In the genomic region with DNA sequence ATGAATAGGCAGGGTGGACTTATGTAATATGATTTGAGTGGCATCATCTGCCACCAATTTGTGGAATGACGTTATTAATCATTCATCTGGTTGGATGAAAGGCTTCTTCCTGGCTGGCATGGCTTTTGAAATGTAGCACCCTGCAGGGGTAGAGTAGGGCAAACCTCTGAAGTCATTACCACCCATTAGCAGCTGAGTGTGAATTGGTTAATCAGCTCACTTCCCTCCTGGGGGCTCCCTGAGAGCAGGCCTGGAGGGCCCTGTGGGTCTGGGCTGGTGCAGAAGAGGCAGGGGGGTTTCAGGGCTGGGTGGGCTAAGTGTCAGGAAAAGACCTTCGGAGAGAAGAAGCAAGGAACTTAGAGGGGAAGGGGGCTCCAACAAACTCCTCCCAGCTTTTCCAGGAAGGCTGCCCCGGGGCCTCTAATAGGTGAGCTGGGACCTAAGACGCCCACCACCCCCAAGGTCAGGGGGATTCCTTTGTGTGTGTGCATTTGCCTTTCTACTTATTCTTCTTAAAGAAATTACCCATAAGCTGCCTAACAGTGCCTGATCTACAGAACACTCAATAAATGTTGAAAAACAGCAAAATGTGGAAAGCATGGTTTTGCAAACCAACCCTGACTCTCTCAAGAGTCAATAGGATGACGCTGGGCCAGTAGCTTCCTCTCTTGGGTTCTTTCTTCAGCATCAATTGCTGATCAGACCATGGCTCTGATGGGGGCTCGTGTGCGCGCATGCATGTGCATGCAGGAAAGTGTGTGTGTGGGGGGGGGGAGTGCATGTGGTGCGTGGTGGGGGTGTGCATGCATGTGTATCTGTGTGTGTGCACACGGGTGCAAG, we compare ENCODE assay signal across 23 cellular contexts. TPM values are rescaled to one million over a fixed set of nuclear protein-coding genes. Genes with fewer than 3 reads are reported as not detected.
A peak's percentile ranks its signal among the peaks of the same experiment; 100 is the strongest.
DNase-seq lines count a peak whose midpoint lies in the region; ATAC-seq and TF ChIP-seq lines count a peak whose summit lies in the region.
"Had no signal": no experiment of that assay in that cellular context is flagged by ENCODE, and none has a peak within 500 bp of the region (broad histone marks: within the 10 kb centered on the region; RNA-seq: fewer than 3 reads in every experiment).

No MANE protein-coding gene starts in this region.

- no peak for TF ChIP-seq CTCF in endodermal cell (conservative IDR thresholded peaks at IDR 0.05)

- peak; percentile 24 for ATAC-seq in stimulated activated effector memory CD8-positive, alpha-beta T cell treated with anti-CD3 and anti-CD28 coated beads, Interleukin-12 subunit alpha, Interleukin-12 subunit beta, amount 100 ng/mL, for 72 hours
- no peak for ATAC-seq in HG03045 (IDR thresholded peaks at IDR 0.05; ENCODE audit: unreplicated experiment)
- ATAC-seq: left cardiac atrium; stimulated activated naive CD8-positive, alpha-beta T cell treated with anti-CD3 and anti-CD28 coated beads, Interleukin-15, Interleukin-2, amounts not matched to agents 100 U/mL and 50 U/mL, for 24 hours had no signal

- peaks cover 1% of the 10 kb centered on the region for H3K9me3 Mint-ChIP-seq in endodermal cell
- no peaks in the 10 kb centered on the region for H3K9me3 Mint-ChIP-seq in stimulated activated effector memory CD8-positive, alpha-beta T cell treated with anti-CD3 and anti-CD28 coated beads, Interleukin-12 subunit alpha, Interleukin-12 subunit beta, amount 100 ng/mL, for 72 hours

- no peak overlapping the region for H3K9ac ChIP-seq in endodermal cell (ENCODE audit: extremely low read depth, low read length, poor library complexity, severe bottlenecking)

- no peak overlapping the region for H3K4me3 Mint-ChIP-seq in endodermal cell
- H3K4me3 Mint-ChIP-seq in stimulated activated effector memory CD8-positive, alpha-beta T cell treated with anti-CD3 and anti-CD28 coated beads, Interleukin-12 subunit alpha, Interleukin-12 subunit beta, amount 100 ng/mL, for 72 hours: no peak overlapping the region
- H3K4me3 Mint-ChIP-seq: memory B cell had no signal

- no peaks in the 10 kb centered on the region for H3K36me3 ChIP-seq in endodermal cell (ENCODE audit: control insufficient read depth, insufficient read depth, low read length)
- H3K36me3 ChIP-seq: thyroid gland had no signal

- no peak overlapping the region for H3K27ac Mint-ChIP-seq in endodermal cell
- no peak overlapping the region for H3K27ac Mint-ChIP-seq in stimulated activated effector memory CD8-positive, alpha-beta T cell treated with anti-CD3 and anti-CD28 coated beads, Interleukin-12 subunit alpha, Interleukin-12 subunit beta, amount 100 ng/mL, for 72 hours
- H3K27ac Mint-ChIP-seq: memory B cell had no signal

- H3K27me3 Mint-ChIP-seq in endodermal cell (ENCODE audit: insufficient read depth): peaks cover 27% of the 10 kb centered on the region
- H3K27me3 Mint-ChIP-seq: brain had no signal

- H3K4me3 ChIP-seq in endodermal cell (ENCODE audit: low read length): no peak overlapping the region
- H3K4me3 ChIP-seq: smooth muscle cell, thyroid gland had no signal

- no peaks in the 10 kb centered on the region for H3K36me3 Mint-ChIP-seq in endodermal cell (ENCODE audit: low read depth)
- H3K36me3 Mint-ChIP-seq in stimulated activated effector memory CD8-positive, alpha-beta T cell treated with anti-CD3 and anti-CD28 coated beads, Interleukin-12 subunit alpha, Interleukin-12 subunit beta, amount 100 ng/mL, for 72 hours: no peaks in the 10 kb centered on the region
- H3K36me3 Mint-ChIP-seq: memory B cell had no signal

- H3K27me3 ChIP-seq in endodermal cell (ENCODE audit: control insufficient read depth, insufficient read depth, low read length, poor library complexity, severe bottlenecking): no peaks in the 10 kb centered on the region
- H3K27me3 ChIP-seq: thyroid gland had no signal

- H3K4me1 ChIP-seq in endodermal cell (ENCODE audit: control insufficient read depth, insufficient read depth, low read length): peaks cover 3% of the 10 kb centered on the region
- H3K4me1 ChIP-seq: thyroid gland had no signal

- H3K27ac ChIP-seq in endodermal cell (ENCODE audit: low read depth, low read length): no peak overlapping the region
- H3K27ac ChIP-seq: 22Rv1, thyroid gland had no signal

- no peaks in the 10 kb centered on the region for H3K9me3 ChIP-seq in endodermal cell (ENCODE audit: control insufficient read depth, low read length)
- H3K9me3 ChIP-seq: thyroid gland had no signal

- 61 to 71% methylated on average over 2 to 10 of the region's 10 CpGs for WGBS in endodermal cell (ENCODE audit: insufficient coverage in 1 of 2, insufficient read length in 1 of 2), 2 experiments

- DNase-seq in NCI-H2107 treated with DMSO at 0.1 percent for 48 hours (lab: John Stamatoyannopoulos, UW; ENCODE audit: unreplicated experiment) (peak; percentile 82), NCI-H2107 (lab: John Stamatoyannopoulos, UW) (no peak), NCI-H460 (ENCODE audit: extremely low read depth, low read depth) (peak; percentile 53), endodermal cell (peak; percentile 76), NCI-H1048 (lab: John Stamatoyannopoulos, UW) (no peak)
- DNase-seq in stimulated activated effector memory CD8-positive, alpha-beta T cell treated with anti-CD3 and anti-CD28 coated beads, Interleukin-12 subunit alpha, Interleukin-12 subunit beta, amount 100 ng/mL, for 72 hours (ENCODE audit: low spot score in 2 of 2): no peak
- no peak for DNase-seq in activated CD4-positive, alpha-beta T cell treated with anti-CD3 and anti-CD28 coated beads, Interleukin-2, amount 50 U/mL, for 4 hours
- DNase-seq: activated T-cell treated with anti-CD3 and anti-CD28 coated beads, Interleukin-2, amount 50 U/mL, for 1 hour; Kasumi-1; left cardiac atrium; NCI-H1105 treated with DMSO at 0.1 percent for 48 hours; NCI-H345; NK-92 treated with Interleukin-12 subunit alpha and Interleukin-12 subunit beta, amount 100 ng/mL, for 24 hours; occipital lobe; RPMI8226; stimulated activated CD4-positive, alpha-beta T cell treated with anti-CD3 and anti-CD28 coated beads, Interleukin-2, amount 100 ng/mL, for 48 hours; stimulated activated naive CD8-positive, alpha-beta T cell treated with anti-CD3 and anti-CD28 coated beads, Interleukin-15, Interleukin-2, amounts not matched to agents 100 U/mL and 50 U/mL, for 24 hours; thyroid gland had no signal

- H3K4me1 Mint-ChIP-seq in endodermal cell: peaks cover 29% of the 10 kb centered on the region
- no peaks in the 10 kb centered on the region for H3K4me1 Mint-ChIP-seq in stimulated activated effector memory CD8-positive, alpha-beta T cell treated with anti-CD3 and anti-CD28 coated beads, Interleukin-12 subunit alpha, Interleukin-12 subunit beta, amount 100 ng/mL, for 72 hours
- H3K4me1 Mint-ChIP-seq: memory B cell had no signal

RNA-seq across cellular contexts. Expression of a gene that starts 49.7 kb away (rescaled TPM):
- total RNA-seq in NCI-H460 (2014; rRNA removed; shearing (Covaris generic)): 19.3 and 22.5 TPM in 2 replicates
- polyA plus RNA-seq in NCI-H460 (2014; cell fraction: nucleus; rRNA removed): 11.5 and 19.8 TPM in 2 replicates
- total RNA-seq in endodermal cell: 10 to 100 TPM; 60.2 to 77.9 TPM
- polyA plus RNA-seq in endodermal cell (2013, experiment 1 of 2): 61.3 TPM
- 59.9 TPM for polyA plus RNA-seq in endodermal cell (2013, experiment 2 of 2)

Comparison
In these comparisons a context has a peak if more than half of its experiments do, and no peak if none do; other contexts are left out.
1. DNase-seq: peak in NCI-H2107 treated with DMSO at 0.1 percent for 48 hours (single experiment), NCI-H460 (single experiment) and endodermal cell (single experiment); none in NCI-H2107 (single experiment), stimulated activated effector memory CD8-positive, alpha-beta T cell treated with anti-CD3 and anti-CD28 coated beads, Interleukin-12 subunit alpha, Interleukin-12 subunit beta, amount 100 ng/mL, for 72 hours (0 of 2), activated CD4-positive, alpha-beta T cell treated with anti-CD3 and anti-CD28 coated beads, Interleukin-2, amount 50 U/mL, for 4 hours (0 of 2) and NCI-H1048 (single experiment).